Comparison of ENCODE assay signal across 2 cellular contexts in genomic region chr4:85474818-85475630, GRCh38.
TF ChIP-seq lines count a peak whose summit lies in the region.

TSS of gene ARHGAP24 (plus strand) at chr4:85475150.

TF ChIP-seq in HEK293, 187 proteins besides CTCF, POLR2A, EP300 and RAD21 (continued from another document):
- TF ChIP-seq ZNF704 (tag by site-specific recombination; IDR thresholded peaks at IDR 0.05) (no peak), WT1 (tag by site-specific recombination; IDR thresholded peaks at IDR 0.05) (no peak), ZNF558 (tag by site-specific recombination; IDR thresholded peaks at IDR 0.05) (no peak), PRDM1 (tag by site-specific recombination; IDR thresholded peaks at IDR 0.05) (no peak), ZNF366 (tag by site-specific recombination; conservative IDR thresholded peaks at IDR 0.05) (peak; percentile 78), BCL11A (tag by site-specific recombination; IDR thresholded peaks at IDR 0.05; ENCODE audit: low read depth) (no peak), ZBTB26 (tag by site-specific recombination; optimal IDR thresholded peaks at IDR 0.05) (peak; percentile 36), ZNF121 (tag by site-specific recombination; IDR thresholded peaks at IDR 0.05) (no peak)
- TF ChIP-seq, protein P1, sequence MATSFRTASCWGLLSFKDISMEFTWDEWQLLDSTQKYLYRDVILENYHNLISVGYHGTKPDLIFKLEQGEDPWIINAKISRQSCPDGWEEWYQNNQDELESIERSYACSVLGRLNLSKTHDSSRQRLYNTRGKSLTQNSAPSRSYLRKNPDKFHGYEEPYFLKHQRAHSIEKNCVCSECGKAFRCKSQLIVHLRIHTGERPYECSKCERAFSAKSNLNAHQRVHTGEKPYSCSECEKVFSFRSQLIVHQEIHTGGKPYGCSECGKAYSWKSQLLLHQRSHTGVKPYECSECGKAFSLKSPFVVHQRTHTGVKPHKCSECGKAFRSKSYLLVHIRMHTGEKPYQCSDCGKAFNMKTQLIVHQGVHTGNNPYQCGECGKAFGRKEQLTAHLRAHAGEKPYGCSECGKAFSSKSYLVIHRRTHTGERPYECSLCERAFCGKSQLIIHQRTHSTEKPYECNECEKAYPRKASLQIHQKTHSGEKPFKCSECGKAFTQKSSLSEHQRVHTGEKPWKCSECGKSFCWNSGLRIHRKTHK (tag by site-specific recombination; IDR thresholded peaks at IDR 0.05): no peak
- TF ChIP-seq, protein P2, sequence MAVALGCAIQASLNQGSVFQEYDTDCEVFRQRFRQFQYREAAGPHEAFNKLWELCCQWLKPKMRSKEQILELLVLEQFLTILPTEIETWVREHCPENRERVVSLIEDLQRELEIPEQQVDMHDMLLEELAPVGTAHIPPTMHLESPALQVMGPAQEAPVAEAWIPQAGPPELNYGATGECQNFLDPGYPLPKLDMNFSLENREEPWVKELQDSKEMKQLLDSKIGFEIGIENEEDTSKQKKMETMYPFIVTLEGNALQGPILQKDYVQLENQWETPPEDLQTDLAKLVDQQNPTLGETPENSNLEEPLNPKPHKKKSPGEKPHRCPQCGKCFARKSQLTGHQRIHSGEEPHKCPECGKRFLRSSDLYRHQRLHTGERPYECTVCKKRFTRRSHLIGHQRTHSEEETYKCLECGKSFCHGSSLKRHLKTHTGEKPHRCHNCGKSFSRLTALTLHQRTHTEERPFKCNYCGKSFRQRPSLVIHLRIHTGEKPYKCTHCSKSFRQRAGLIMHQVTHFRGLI (tag by site-specific recombination; IDR thresholded peaks at IDR 0.05): peak; percentile 62

TF ChIP-seq in HepG2, 621 proteins besides CTCF, POLR2A, EP300 and RAD21 (continued from another document and continues in another):
- peak; percentile 51; the same call in 1 of the 2 replicates for TF ChIP-seq ZNF609 (CRISPR knock-in tag; IDR thresholded peaks at IDR 0.05; ENCODE audit: borderline replicate concordance)
- TF ChIP-seq FOXK2 (IDR thresholded peaks at IDR 0.05): no peak
- no peak for TF ChIP-seq CBX2 (IDR thresholded peaks at IDR 0.05; ENCODE audit: low read depth, low read length)
- no peak for TF ChIP-seq CBX2 (CRISPR knock-in tag; IDR thresholded peaks at IDR 0.05; ENCODE audit: low read depth)
- TF ChIP-seq ZNF557 (CRISPR knock-in tag; IDR thresholded peaks at IDR 0.05): 0 out of 2 replicates have a peak, but pooled peaks have one; percentile 30
- no peak for TF ChIP-seq HNRNPK (IDR thresholded peaks at IDR 0.05; ENCODE audit: low read depth, low read length, poor library complexity, severe bottlenecking)
- peak; percentile 98 for TF ChIP-seq CEBPB (IDR thresholded peaks at IDR 0.05; ENCODE audit: borderline replicate concordance, low read depth, low read length)
- no peak for TF ChIP-seq SMAD9 (CRISPR knock-in tag; IDR thresholded peaks at IDR 0.05)
- TF ChIP-seq THAP9 (CRISPR knock-in tag; IDR thresholded peaks at IDR 0.05; ENCODE audit: borderline replicate concordance): no peak
- TF ChIP-seq XRCC5 (optimal IDR thresholded peaks at IDR 0.05; ENCODE audit: low read length): peak; percentile 71
- TF ChIP-seq NFAT5 (CRISPR knock-in tag; IDR thresholded peaks at IDR 0.05): no peak
- no peak for TF ChIP-seq ZNF468 (CRISPR knock-in tag; IDR thresholded peaks at IDR 0.05)
- no peak for TF ChIP-seq HOXA7 (CRISPR knock-in tag; IDR thresholded peaks at IDR 0.05)
- TF ChIP-seq ARID5B (CRISPR knock-in tag; IDR thresholded peaks at IDR 0.05): peak; percentile 88
- no peak for TF ChIP-seq PRMT3 (CRISPR knock-in tag; IDR thresholded peaks at IDR 0.05; ENCODE audit: borderline replicate concordance, low read depth)
- TF ChIP-seq DR1 (CRISPR knock-in tag; IDR thresholded peaks at IDR 0.05): 0 out of 2 replicates have a peak, but pooled peaks have one; percentile 49
- no peak for TF ChIP-seq TAF1 (CRISPR knock-in tag; IDR thresholded peaks at IDR 0.05)
- no peak for TF ChIP-seq FOXA1 (IDR thresholded peaks at IDR 0.05)
- TF ChIP-seq FOXA1 (CRISPR knock-in tag; IDR thresholded peaks at IDR 0.05): peak; percentile 85
- TF ChIP-seq NRL (CRISPR knock-in tag; IDR thresholded peaks at IDR 0.05; ENCODE audit: borderline replicate concordance): no peak
- TF ChIP-seq ZNF567 (CRISPR knock-in tag; IDR thresholded peaks at IDR 0.05; ENCODE audit: borderline replicate concordance): no peak
- no peak for TF ChIP-seq IKZF1 (IDR thresholded peaks at IDR 0.05)
- no peak for TF ChIP-seq RBM22 (optimal IDR thresholded peaks at IDR 0.05; ENCODE audit: low read length)
- TF ChIP-seq PHF21A (CRISPR knock-in tag; IDR thresholded peaks at IDR 0.05): peak; percentile 91
- TF ChIP-seq SP140L (CRISPR knock-in tag; IDR thresholded peaks at IDR 0.05; ENCODE audit: borderline replicate concordance): no peak
- TF ChIP-seq ZSCAN25 (CRISPR knock-in tag; IDR thresholded peaks at IDR 0.05): no peak
- TF ChIP-seq, protein P3, sequence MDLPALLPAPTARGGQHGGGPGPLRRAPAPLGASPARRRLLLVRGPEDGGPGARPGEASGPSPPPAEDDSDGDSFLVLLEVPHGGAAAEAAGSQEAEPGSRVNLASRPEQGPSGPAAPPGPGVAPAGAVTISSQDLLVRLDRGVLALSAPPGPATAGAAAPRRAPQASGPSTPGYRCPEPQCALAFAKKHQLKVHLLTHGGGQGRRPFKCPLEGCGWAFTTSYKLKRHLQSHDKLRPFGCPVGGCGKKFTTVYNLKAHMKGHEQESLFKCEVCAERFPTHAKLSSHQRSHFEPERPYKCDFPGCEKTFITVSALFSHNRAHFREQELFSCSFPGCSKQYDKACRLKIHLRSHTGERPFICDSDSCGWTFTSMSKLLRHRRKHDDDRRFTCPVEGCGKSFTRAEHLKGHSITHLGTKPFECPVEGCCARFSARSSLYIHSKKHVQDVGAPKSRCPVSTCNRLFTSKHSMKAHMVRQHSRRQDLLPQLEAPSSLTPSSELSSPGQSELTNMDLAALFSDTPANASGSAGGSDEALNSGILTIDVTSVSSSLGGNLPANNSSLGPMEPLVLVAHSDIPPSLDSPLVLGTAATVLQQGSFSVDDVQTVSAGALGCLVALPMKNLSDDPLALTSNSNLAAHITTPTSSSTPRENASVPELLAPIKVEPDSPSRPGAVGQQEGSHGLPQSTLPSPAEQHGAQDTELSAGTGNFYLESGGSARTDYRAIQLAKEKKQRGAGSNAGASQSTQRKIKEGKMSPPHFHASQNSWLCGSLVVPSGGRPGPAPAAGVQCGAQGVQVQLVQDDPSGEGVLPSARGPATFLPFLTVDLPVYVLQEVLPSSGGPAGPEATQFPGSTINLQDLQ (CRISPR knock-in tag; IDR thresholded peaks at IDR 0.05): 0 out of 2 replicates have a peak, but pooled peaks have one; percentile 44
